In the genomic region with DNA sequence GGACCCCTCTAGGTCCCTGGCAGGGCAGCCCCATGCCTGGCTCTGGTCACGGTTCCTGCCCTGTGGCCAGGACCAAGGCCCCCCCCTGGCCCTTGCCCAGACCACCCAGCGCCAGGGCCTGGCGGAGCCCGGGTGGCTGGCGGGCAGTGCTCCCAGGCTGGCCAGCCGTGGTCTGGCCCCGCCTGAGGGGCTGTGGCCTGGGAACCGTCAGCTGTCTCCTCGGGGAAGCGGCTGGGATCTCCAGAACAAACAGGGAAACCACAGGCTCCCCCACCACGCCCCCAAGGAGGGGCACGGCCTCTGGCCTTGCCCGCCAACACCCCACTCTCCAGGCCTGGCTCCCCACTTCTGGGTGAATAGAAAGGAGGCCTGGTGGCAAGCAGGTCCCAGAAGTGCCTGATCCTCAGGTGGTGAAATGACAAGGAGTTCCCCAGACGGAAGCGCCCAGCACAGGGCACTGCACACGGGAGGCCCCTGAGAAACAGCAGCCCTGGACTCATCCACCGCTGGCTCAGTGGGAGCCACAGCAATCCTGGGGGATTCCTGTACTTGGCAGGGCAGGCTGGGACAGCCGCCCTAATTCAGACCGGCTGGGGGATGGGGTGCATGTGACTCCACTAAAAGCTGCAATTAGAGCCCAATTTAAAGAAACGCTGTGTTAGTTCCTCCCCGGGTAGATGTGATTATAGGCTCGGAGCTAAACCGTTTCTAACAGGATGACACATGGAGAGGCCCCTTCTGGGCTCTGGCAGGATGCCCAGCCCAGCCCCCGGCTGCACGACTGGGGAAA, we compare ENCODE assay signal across 1 cellular context.
TF ChIP-seq lines count a peak whose summit lies in the region.

No MANE protein-coding gene starts in this region.

TF ChIP-seq in neural cell, 6 proteins besides CTCF, POLR2A, EP300 and RAD21 (continued from another document):
- no peak for TF ChIP-seq SMC3 (conservative IDR thresholded peaks at IDR 0.05; ENCODE audit: poor library complexity)
- TF ChIP-seq, protein P1, sequence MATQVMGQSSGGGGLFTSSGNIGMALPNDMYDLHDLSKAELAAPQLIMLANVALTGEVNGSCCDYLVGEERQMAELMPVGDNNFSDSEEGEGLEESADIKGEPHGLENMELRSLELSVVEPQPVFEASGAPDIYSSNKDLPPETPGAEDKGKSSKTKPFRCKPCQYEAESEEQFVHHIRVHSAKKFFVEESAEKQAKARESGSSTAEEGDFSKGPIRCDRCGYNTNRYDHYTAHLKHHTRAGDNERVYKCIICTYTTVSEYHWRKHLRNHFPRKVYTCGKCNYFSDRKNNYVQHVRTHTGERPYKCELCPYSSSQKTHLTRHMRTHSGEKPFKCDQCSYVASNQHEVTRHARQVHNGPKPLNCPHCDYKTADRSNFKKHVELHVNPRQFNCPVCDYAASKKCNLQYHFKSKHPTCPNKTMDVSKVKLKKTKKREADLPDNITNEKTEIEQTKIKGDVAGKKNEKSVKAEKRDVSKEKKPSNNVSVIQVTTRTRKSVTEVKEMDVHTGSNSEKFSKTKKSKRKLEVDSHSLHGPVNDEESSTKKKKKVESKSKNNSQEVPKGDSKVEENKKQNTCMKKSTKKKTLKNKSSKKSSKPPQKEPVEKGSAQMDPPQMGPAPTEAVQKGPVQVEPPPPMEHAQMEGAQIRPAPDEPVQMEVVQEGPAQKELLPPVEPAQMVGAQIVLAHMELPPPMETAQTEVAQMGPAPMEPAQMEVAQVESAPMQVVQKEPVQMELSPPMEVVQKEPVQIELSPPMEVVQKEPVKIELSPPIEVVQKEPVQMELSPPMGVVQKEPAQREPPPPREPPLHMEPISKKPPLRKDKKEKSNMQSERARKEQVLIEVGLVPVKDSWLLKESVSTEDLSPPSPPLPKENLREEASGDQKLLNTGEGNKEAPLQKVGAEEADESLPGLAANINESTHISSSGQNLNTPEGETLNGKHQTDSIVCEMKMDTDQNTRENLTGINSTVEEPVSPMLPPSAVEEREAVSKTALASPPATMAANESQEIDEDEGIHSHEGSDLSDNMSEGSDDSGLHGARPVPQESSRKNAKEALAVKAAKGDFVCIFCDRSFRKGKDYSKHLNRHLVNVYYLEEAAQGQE (IDR thresholded peaks at IDR 0.05; ENCODE audit: borderline replicate concordance), result no peak
